Comparison of ENCODE assay signal across 11 cellular contexts in genomic region chr12:26728205-26729050, GRCh38.
DNase-seq lines count a peak whose midpoint lies in the region; ATAC-seq, FAIRE-seq and TF ChIP-seq lines count a peak whose summit lies in the region.
"Had no signal": no experiment of that assay in that cellular context is flagged by ENCODE, and none has a peak within 500 bp of the region (broad histone marks: within the 10 kb centered on the region; RNA-seq: fewer than 3 reads in every experiment).

No MANE protein-coding gene starts in this region.

- no peak overlapping the region for H2AFZ ChIP-seq in osteoblast (ENCODE audit: low read length)

- H3K4me1 ChIP-seq in osteoblast (ENCODE audit: insufficient read depth, low read length): peaks cover 16% of the 10 kb centered on the region

- no peak overlapping the region for H3K4me3 ChIP-seq in osteoblast (ENCODE audit: insufficient read depth, low read length)
- H3K4me3 ChIP-seq: testis had no signal

- TF ChIP-seq CTCF in osteoblast (IDR thresholded peaks at IDR 0.05; ENCODE audit: extremely low read depth, low read depth, low read length): no peak

- no peaks in the 10 kb centered on the region for H3K36me3 ChIP-seq in osteoblast (ENCODE audit: insufficient read depth, low read length)

- FAIRE-seq in GM12892 (lab: Jason Lieb, UNC): peak; percentile 84

- no peaks in the 10 kb centered on the region for H3K79me2 ChIP-seq in osteoblast (ENCODE audit: insufficient read depth, low read length)

- DNase-seq in GM12892 (ENCODE audit: insufficient read length) (no peak), osteoblast (ENCODE audit: insufficient read length, low spot score, missing footprints) (no peak), NCI-H748 treated with DMSO at 0.1 percent for 48 hours (lab: John Stamatoyannopoulos, UW) (no peak), T-helper 1 cell (no peak), SKM-1 (lab: John Stamatoyannopoulos, UW; ENCODE audit: unreplicated experiment) (no peak)
- DNase-seq: CD4-positive, alpha-beta T cell; stimulated activated CD4-positive, alpha-beta T cell treated with anti-CD3 and anti-CD28 coated beads, Interleukin-1b, Interleukin-23, amount 100 ng/mL, for 48 hours; testis had no signal

- no peaks in the 10 kb centered on the region for H4K20me1 ChIP-seq in osteoblast (ENCODE audit: insufficient read depth, low read length)

- TF ChIP-seq POLR2A in GM12892 (IDR thresholded peaks at IDR 0.05; ENCODE audit: low read depth, low read length): no peak

- no peak overlapping the region for H3K27ac ChIP-seq in osteoblast (ENCODE audit: low read depth, low read length)
- H3K27ac ChIP-seq: testis had no signal

- H3K9me3 ChIP-seq in osteoblast (ENCODE audit: low read depth, low read length): no peaks in the 10 kb centered on the region
- H3K9me3 ChIP-seq: testis had no signal

- ATAC-seq in GM19455 (IDR thresholded peaks at IDR 0.05; ENCODE audit: unreplicated experiment) (peak; percentile 32), HG03039 (IDR thresholded peaks at IDR 0.05; ENCODE audit: unreplicated experiment) (peak; percentile 36), esophagus mucosa (peak; percentile 63)

- H3K27me3 ChIP-seq in osteoblast (ENCODE audit: insufficient read depth, low read length): no peaks in the 10 kb centered on the region
- H3K27me3 ChIP-seq: testis had no signal

- H3K4me2 ChIP-seq in osteoblast (ENCODE audit: insufficient read depth, low read length): no peak overlapping the region
